In the genomic region with DNA sequence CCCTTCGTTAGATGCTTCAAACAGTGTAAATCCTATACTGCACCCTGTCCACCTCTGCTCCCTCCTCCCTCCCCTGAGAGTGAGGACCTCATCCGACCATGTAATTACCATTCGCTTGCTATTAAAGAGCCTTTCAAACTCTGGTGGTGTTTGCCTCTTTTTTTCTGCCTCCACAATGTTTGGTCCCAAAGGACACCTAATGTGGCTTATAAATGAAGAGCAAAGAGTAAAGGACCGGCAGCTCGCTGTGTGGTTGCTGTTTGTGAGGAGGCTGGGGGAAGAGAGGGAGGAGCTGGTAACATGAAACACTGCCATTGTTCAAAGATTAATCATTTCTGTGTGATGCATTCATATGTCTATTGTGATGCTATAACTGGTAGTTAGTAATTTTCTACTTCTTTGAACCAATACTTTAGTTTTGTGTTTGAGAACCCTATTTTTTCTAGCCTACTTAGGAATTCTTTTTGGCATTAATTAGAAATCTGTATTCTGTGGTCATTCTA, we compare ENCODE assay signal across 8 cellular contexts.
DNase-seq lines count a peak whose midpoint lies in the region; ATAC-seq lines count a peak whose summit lies in the region.

No MANE protein-coding gene starts in this region.

- H3K4me1 Mint-ChIP-seq in central memory CD8-positive, alpha-beta T cell = peaks cover 49% of the 10 kb centered on the region

- H2AFZ ChIP-seq in neuron (ENCODE audit: low read depth, low read length) = no peak overlapping the region

- H3K27ac Mint-ChIP-seq in central memory CD8-positive, alpha-beta T cell (ENCODE audit: low read depth) = peak overlapping the region; percentile 88

- H3K36me3 Mint-ChIP-seq in central memory CD8-positive, alpha-beta T cell (ENCODE audit: insufficient read depth) = peaks cover 4% of the 10 kb centered on the region

- DNase-seq in NCI-H2227 (lab: John Stamatoyannopoulos, UW; ENCODE audit: unreplicated experiment) = peak; percentile 54
- no peak for DNase-seq in central memory CD8-positive, alpha-beta T cell (ENCODE audit: low spot score in 2 of 2)

- H3K4me3 ChIP-seq in BLaER1 = peak overlapping the region; percentile 44; the same call in 1 of the 2 replicates
- H3K4me3 ChIP-seq in neuron (ENCODE audit: low read length) = peak overlapping the region; percentile 8

- no peaks in the 10 kb centered on the region for H3K27me3 Mint-ChIP-seq in central memory CD8-positive, alpha-beta T cell

- no peaks in the 10 kb centered on the region for H3K9me3 ChIP-seq in BLaER1
- H3K9me3 ChIP-seq in neuron (ENCODE audit: low read length) = no peaks in the 10 kb centered on the region

- no peaks in the 10 kb centered on the region for H3K9me3 Mint-ChIP-seq in central memory CD8-positive, alpha-beta T cell

- H3K27ac ChIP-seq in BLaER1 = peak overlapping the region; percentile 81

- peak overlapping the region; percentile 78 for H3K9ac ChIP-seq in BLaER1

- peaks cover 79% of the 10 kb centered on the region for H3K4me1 ChIP-seq in BLaER1
- H3K4me1 ChIP-seq in neuron (ENCODE audit: insufficient read depth, low read length) = peaks cover 50% of the 10 kb centered on the region

- no peaks in the 10 kb centered on the region for H3K36me3 ChIP-seq in BLaER1
- peaks cover 3% of the 10 kb centered on the region for H3K36me3 ChIP-seq in neuron (ENCODE audit: insufficient read depth, low read length)

- ATAC-seq in GM21825 (IDR thresholded peaks at IDR 0.05; ENCODE audit: unreplicated experiment) (peak; percentile 42), GM21717 (IDR thresholded peaks at IDR 0.05; ENCODE audit: unreplicated experiment) (no peak), GM21526 (IDR thresholded peaks at IDR 0.05; ENCODE audit: low FRiP score, unreplicated experiment) (no peak), HG03442 (IDR thresholded peaks at IDR 0.05; ENCODE audit: unreplicated experiment) (no peak)
- peak; percentile 51 for ATAC-seq in central memory CD8-positive, alpha-beta T cell (replicated peaks; ENCODE audit: extremely low read depth, poor library complexity, severe bottlenecking)

- H3K27me3 ChIP-seq in BLaER1 (no peaks in the 10 kb centered on the region), neuron (ENCODE audit: insufficient read depth, low read length) (no peaks in the 10 kb centered on the region)

- peak overlapping the region; percentile 79 for H3K4me2 ChIP-seq in BLaER1

- peak overlapping the region; percentile 69 for H3K4me3 Mint-ChIP-seq in central memory CD8-positive, alpha-beta T cell

- H4K20me1 ChIP-seq in BLaER1 = no peaks in the 10 kb centered on the region

Comparison
In these comparisons a context has a peak if more than half of its experiments do, and no peak if none do; other contexts are left out.
1. ATAC-seq: peak in GM21825 (single experiment) and central memory CD8-positive, alpha-beta T cell (single experiment); none in GM21717 (single experiment), GM21526 (single experiment) and HG03442 (single experiment).